In genomic region chr21:42047821-42048613, GRCh38 we compare ENCODE assay signal across 9 cellular contexts. TPM values are rescaled to one million over a fixed set of nuclear protein-coding genes. Genes with fewer than 3 reads are reported as not detected.
DNase-seq lines count a peak whose midpoint lies in the region; ATAC-seq and TF ChIP-seq lines count a peak whose summit lies in the region.
"Had no signal": no experiment of that assay in that cellular context is flagged by ENCODE, and none has a peak within 500 bp of the region (broad histone marks: within the 10 kb centered on the region; RNA-seq: fewer than 3 reads in every experiment).

No MANE protein-coding gene starts in this region.

- H3K9me3 ChIP-seq in IMR-90 (ENCODE audit: control insufficient read depth, insufficient read depth, low read length): no peaks in the 10 kb centered on the region
- H3K9me3 ChIP-seq in right lobe of liver: no peaks in the 10 kb centered on the region
- H3K9me3 ChIP-seq in upper lobe of right lung: no peaks in the 10 kb centered on the region

- peak overlapping the region; percentile 87 for H2BK5ac ChIP-seq in IMR-90 (ENCODE audit: low read depth, low read length, poor library complexity, severe bottlenecking)

- no peaks in the 10 kb centered on the region for H3K4me1 Mint-ChIP-seq in activated CD4-positive, alpha-beta T cell treated with anti-CD3 and anti-CD28 coated beads, Interleukin-2, amount 10 ng/mL, durations not matched to agents 24 days and 14 days
- H3K4me1 Mint-ChIP-seq in activated CD4-positive, alpha-beta T cell treated with anti-CD3 and anti-CD28 coated beads, Interleukin-2, amount 10 ng/mL, durations not matched to agents 7 days and 5 days: peaks cover 6% of the 10 kb centered on the region

- dilution Hi-C loops in IMR-90 (cut with HindIII; ENCODE audit: low sequenced_read_pairs, unreplicated experiment): no loop called here

- no peaks in the 10 kb centered on the region; a peak in 2 of 4 replicates for H3K79me1 ChIP-seq in IMR-90 (ENCODE audit: low read depth in 1 of 2, low read length in 2 of 2)

- H2AK9ac ChIP-seq in IMR-90 (replicated peaks; ENCODE audit: low read depth, low read length, poor library complexity): no peak overlapping the region

- H3K9me1 ChIP-seq in IMR-90 (ENCODE audit: insufficient read depth, low read length): peaks cover 11% of the 10 kb centered on the region

- H3K36me3 ChIP-seq in IMR-90 (ENCODE audit: control insufficient read depth, insufficient read depth, low read length): no peaks in the 10 kb centered on the region
- no peaks in the 10 kb centered on the region for H3K36me3 ChIP-seq in right lobe of liver
- no peaks in the 10 kb centered on the region for H3K36me3 ChIP-seq in upper lobe of right lung

- H4K8ac ChIP-seq in IMR-90 (ENCODE audit: low read depth in 2 of 2, low read length in 2 of 2): peak overlapping the region; percentile 3 to 69; a peak in 3 of 4 replicates

- peaks cover 8% of the 10 kb centered on the region for H3K27me3 Mint-ChIP-seq in activated CD4-positive, alpha-beta T cell treated with anti-CD3 and anti-CD28 coated beads, Interleukin-2, amount 10 ng/mL, durations not matched to agents 24 days and 14 days
- H3K27me3 Mint-ChIP-seq in activated CD4-positive, alpha-beta T cell treated with anti-CD3 and anti-CD28 coated beads, Interleukin-2, amount 10 ng/mL, durations not matched to agents 7 days and 5 days: no peaks in the 10 kb centered on the region

- peak overlapping the region; percentile 70 for H3K18ac ChIP-seq in IMR-90 (ENCODE audit: low read depth, low read length)

- H2BK20ac ChIP-seq in IMR-90 (ENCODE audit: low read depth, low read length): peak overlapping the region; percentile 82

- in situ Hi-C loops in IMR-90 (cut with MboI; ENCODE audit: low sequenced_read_pairs): no loop called here

- peaks cover 3% of the 10 kb centered on the region; the same call in 1 of the 2 replicates for H4K20me1 ChIP-seq in IMR-90 (ENCODE audit: insufficient read depth, low read length)

- H3K4me1 ChIP-seq in IMR-90 (ENCODE audit: control insufficient read depth, insufficient read depth, low read length): peaks cover 18% of the 10 kb centered on the region
- no peaks in the 10 kb centered on the region for H3K4me1 ChIP-seq in right lobe of liver
- H3K4me1 ChIP-seq in upper lobe of right lung: no peaks in the 10 kb centered on the region

- peak overlapping the region; percentile 57; the same call in 1 of the 2 replicates for H3K23ac ChIP-seq in IMR-90 (ENCODE audit: low read depth, low read length)

- DNase-seq in IMR-90 (peak; percentile 99), brain pericyte (ENCODE audit: low read depth, low spot score) (peak; percentile 34), right lobe of liver (no peak), upper lobe of right lung (no peak)
- DNase-seq in activated CD4-positive, alpha-beta T cell treated with anti-CD3 and anti-CD28 coated beads, Interleukin-2, amount 10 ng/mL, durations not matched to agents 24 days and 14 days: no peak
- DNase-seq in activated CD4-positive, alpha-beta T cell treated with anti-CD3 and anti-CD28 coated beads, Interleukin-2, amount 10 ng/mL, durations not matched to agents 7 days and 5 days: no peak
- DNase-seq: activated gamma-delta T cell treated with Interleukin-2 at 50 U/mL for 16 hours, NCI-H1417 treated with DMSO at 0.1 percent for 48 hours had no signal

- peak overlapping the region; percentile 87 for H2BK120ac ChIP-seq in IMR-90 (ENCODE audit: low read depth, low read length)

- peak; percentile 49 for TF ChIP-seq RAD21 in IMR-90 (IDR thresholded peaks at IDR 0.05; ENCODE audit: low read length)

- intact Hi-C loops in IMR-90 (cut with micrococcal nuclease) (loop anchor here (1.0 to 5.0 kb wide), 2 partner anchors 9 to 36 kb away; partner anchors contain the start of gene ZBTB21), right lobe of liver (cut with DNase I) (no loop called here), upper lobe of right lung (cut with DNase I) (no loop called here)
- intact Hi-C loops in activated CD4-positive, alpha-beta T cell treated with anti-CD3 and anti-CD28 coated beads, Interleukin-2, amount 10 ng/mL, durations not matched to agents 24 days and 14 days (cut with micrococcal nuclease): no loop called here

- H3K9me3 Mint-ChIP-seq in activated CD4-positive, alpha-beta T cell treated with anti-CD3 and anti-CD28 coated beads, Interleukin-2, amount 10 ng/mL, durations not matched to agents 24 days and 14 days: no peaks in the 10 kb centered on the region
- H3K9me3 Mint-ChIP-seq in activated CD4-positive, alpha-beta T cell treated with anti-CD3 and anti-CD28 coated beads, Interleukin-2, amount 10 ng/mL, durations not matched to agents 7 days and 5 days: no peaks in the 10 kb centered on the region

- CTCF ChIA-PET in IMR-90 (lab: Yijun Ruan, JAX): interaction anchor here (2.0 kb wide), 1 partner anchor 60 kb away, joined by 6 read pairs; no protein-coding TSS in a partner anchor
- CTCF ChIA-PET in activated CD4-positive, alpha-beta T cell treated with anti-CD3 and anti-CD28 coated beads, Interleukin-2, amount 10 ng/mL, durations not matched to agents 7 days and 5 days (lab: Charles Lee): interaction anchor here (1.2 to 1.6 kb wide), 2 partner anchors 11 to 16 kb away, joined by 4 read pairs; no protein-coding TSS in a partner anchor

- H2AFZ ChIP-seq in IMR-90 (replicated peaks; ENCODE audit: low read length, poor library complexity): no peak overlapping the region

- H3K27ac ChIP-seq in IMR-90 (ENCODE audit: insufficient read depth, low read length): peak overlapping the region; percentile 80
- H3K27ac ChIP-seq in right lobe of liver: no peak overlapping the region
- no peak overlapping the region for H3K27ac ChIP-seq in upper lobe of right lung

- no peaks in the 10 kb centered on the region for H3K36me3 Mint-ChIP-seq in activated CD4-positive, alpha-beta T cell treated with anti-CD3 and anti-CD28 coated beads, Interleukin-2, amount 10 ng/mL, durations not matched to agents 24 days and 14 days (ENCODE audit: low read depth)
- H3K36me3 Mint-ChIP-seq in activated CD4-positive, alpha-beta T cell treated with anti-CD3 and anti-CD28 coated beads, Interleukin-2, amount 10 ng/mL, durations not matched to agents 7 days and 5 days (ENCODE audit: low read depth): no peaks in the 10 kb centered on the region

- peak; percentile 91 for ATAC-seq in IMR-90 (ENCODE audit: low read depth)
- ATAC-seq in right lobe of liver: peak; percentile 47 to 78 (median 65)
- ATAC-seq in upper lobe of right lung: peak; percentile 39
- ATAC-seq in GM18511 (IDR thresholded peaks at IDR 0.05; ENCODE audit: unreplicated experiment): no peak

- H2BK15ac ChIP-seq in IMR-90 (ENCODE audit: low read depth, low read length): peak overlapping the region; percentile 52; the same call in 1 of the 3 replicates

- peak overlapping the region; percentile 49 for H3K4me2 ChIP-seq in IMR-90 (ENCODE audit: low read depth, low read length)

- peak overlapping the region; percentile 41 for H2AK5ac ChIP-seq in IMR-90 (ENCODE audit: low read depth, low read length)

- WGBS in IMR-90 (ENCODE audit: extremely low coverage in 2 of 2, insufficient read length in 1 of 2), 2 experiments: 90% methylated on average over 2 of the region's 19 CpGs; no CpG with 5 or more reads in 1 of the 2 experiments
- 63% methylated on average over 8 of the region's 19 CpGs for WGBS in right lobe of liver (ENCODE audit: insufficient coverage, low coverage, low lambda C conversion rate, missing lambda C conversion rate)

- H4K5ac ChIP-seq in IMR-90 (ENCODE audit: low read depth, low read length): peak overlapping the region; percentile 86

- peak overlapping the region; percentile 78 for H4K91ac ChIP-seq in IMR-90 (ENCODE audit: insufficient read depth, low read depth, low read length)

- TF ChIP-seq POLR2A in IMR-90 (IDR thresholded peaks at IDR 0.05; ENCODE audit: low read depth, low read length): no peak
- TF ChIP-seq POLR2A in right lobe of liver (IDR thresholded peaks at IDR 0.05): no peak

- no peak overlapping the region for H3K9ac ChIP-seq in IMR-90 (ENCODE audit: low read depth, low read length)

- H3K27ac Mint-ChIP-seq in activated CD4-positive, alpha-beta T cell treated with anti-CD3 and anti-CD28 coated beads, Interleukin-2, amount 10 ng/mL, durations not matched to agents 24 days and 14 days: no peak overlapping the region
- H3K27ac Mint-ChIP-seq in activated CD4-positive, alpha-beta T cell treated with anti-CD3 and anti-CD28 coated beads, Interleukin-2, amount 10 ng/mL, durations not matched to agents 7 days and 5 days: no peak overlapping the region

- H3K4me3 ChIP-seq in IMR-90 (ENCODE audit: insufficient read depth, low read depth, low read length): no peak overlapping the region
- no peak overlapping the region for H3K4me3 ChIP-seq in right lobe of liver
- H3K4me3 ChIP-seq in upper lobe of right lung: no peak overlapping the region

- no peaks in the 10 kb centered on the region; the same call in 1 of the 2 replicates for H3K27me3 ChIP-seq in IMR-90 (ENCODE audit: control insufficient read depth, insufficient read depth, low read length)
- H3K27me3 ChIP-seq in right lobe of liver: no peaks in the 10 kb centered on the region
- H3K27me3 ChIP-seq in upper lobe of right lung: no peaks in the 10 kb centered on the region

- TF ChIP-seq CTCF in IMR-90 (conservative IDR thresholded peaks at IDR 0.05; ENCODE audit: low read depth, low read length) (0 out of 2 replicates have a peak, but pooled peaks have one; percentile 31), right lobe of liver (IDR thresholded peaks at IDR 0.05) (peak in 1 of 4 donors; percentile 4), upper lobe of right lung (IDR thresholded peaks at IDR 0.05) (no peak)

- peak overlapping the region; percentile 42; the same call in 1 of the 2 replicates for H3K56ac ChIP-seq in IMR-90 (ENCODE audit: extremely low read depth, insufficient read depth, low read length)

- POLR2A ChIA-PET in IMR-90 (lab: Charles Lee; ENCODE audit: unreplicated experiment): no interaction called here
- POLR2A ChIA-PET in activated CD4-positive, alpha-beta T cell treated with anti-CD3 and anti-CD28 coated beads, Interleukin-2, amount 10 ng/mL, durations not matched to agents 7 days and 5 days (lab: Charles Lee): no interaction called here

- peak overlapping the region; percentile 14; the same call in 1 of the 2 replicates for H3K14ac ChIP-seq in IMR-90 (replicated peaks; ENCODE audit: low read depth, low read length)

- BruUV-seq in IMR-90 (replicated peaks; lab: Mats Ljungman, UMichigan): no TSS peak

- peak overlapping the region; percentile 81 for H3K4ac ChIP-seq in IMR-90 (ENCODE audit: low read depth, low read length)

- H3K4me3 Mint-ChIP-seq in activated CD4-positive, alpha-beta T cell treated with anti-CD3 and anti-CD28 coated beads, Interleukin-2, amount 10 ng/mL, durations not matched to agents 24 days and 14 days: no peak overlapping the region
- H3K4me3 Mint-ChIP-seq in activated CD4-positive, alpha-beta T cell treated with anti-CD3 and anti-CD28 coated beads, Interleukin-2, amount 10 ng/mL, durations not matched to agents 7 days and 5 days: no peak overlapping the region

RNA-seq across cellular contexts. Expression of gene UMODL1, which starts 23.1 kb away (rescaled TPM):
- not detected in 2 replicates for total RNA-seq in IMR-90 (2012; rRNA removed)
- 0.02 TPM in 1 of 2 replicates, not detected in the other for polyA plus RNA-seq in IMR-90 (2012; rRNA removed)
- polyA plus RNA-seq in IMR-90 (2012; cell fraction: cytosol; rRNA removed): 0.03 TPM in 1 of 2 replicates, not detected in the other
- 0.04 and 0.07 TPM in 2 replicates for polyA plus RNA-seq in IMR-90 (2012; cell fraction: nucleus; rRNA removed; ENCODE audit: low replicate concordance)
- total RNA-seq in right lobe of liver: 1 to 10 TPM in 2 of 6 experiments, under 1 TPM in 2, not detected in 2; 0.06 to 1.2 (median 0.75) TPM
- 0.49 TPM for total RNA-seq in upper lobe of right lung
- total RNA-seq in activated CD4-positive, alpha-beta T cell treated with anti-CD3 and anti-CD28 coated beads, Interleukin-2, amount 10 ng/mL, durations not matched to agents 24 days and 14 days: not detected in 2 replicates
- under 1 TPM; 0.10 to 0.21 TPM for total RNA-seq in activated CD4-positive, alpha-beta T cell treated with anti-CD3 and anti-CD28 coated beads, Interleukin-2, amount 10 ng/mL, durations not matched to agents 7 days and 5 days

RNA-seq across cellular contexts. Expression of gene ZBTB21, which starts 37.9 kb away (rescaled TPM):
- total RNA-seq in IMR-90 (2012; rRNA removed) (12.0 and 13.6 TPM in 2 replicates), right lobe of liver (10 to 100 TPM in 4 of 6 experiments, 1 to 10 TPM in 2; 3.0 to 28.5 (median 11.2) TPM), upper lobe of right lung (17.8 TPM)
- polyA plus RNA-seq in IMR-90 (2012; rRNA removed): 6.8 and 7.8 TPM in 2 replicates
- polyA plus RNA-seq in IMR-90 (2012; cell fraction: cytosol; rRNA removed): 2.4 and 2.8 TPM in 2 replicates
- polyA plus RNA-seq in IMR-90 (2012; cell fraction: nucleus; rRNA removed; ENCODE audit: low replicate concordance): 4.6 and 22.7 TPM in 2 replicates
- total RNA-seq in activated CD4-positive, alpha-beta T cell treated with anti-CD3 and anti-CD28 coated beads, Interleukin-2, amount 10 ng/mL, durations not matched to agents 24 days and 14 days: 35.3 and 38.1 TPM in 2 replicates
- total RNA-seq in activated CD4-positive, alpha-beta T cell treated with anti-CD3 and anti-CD28 coated beads, Interleukin-2, amount 10 ng/mL, durations not matched to agents 7 days and 5 days: 10 to 100 TPM; 22.1 to 22.6 TPM

Comparison
In these comparisons a context has a peak if more than half of its experiments do, and no peak if none do; other contexts are left out.
1. DNase-seq: peak in IMR-90 (single experiment) and brain pericyte (single experiment); none in right lobe of liver (0 of 3), upper lobe of right lung (single experiment), activated CD4-positive, alpha-beta T cell treated with anti-CD3 and anti-CD28 coated beads, Interleukin-2, amount 10 ng/mL, durations not matched to agents 24 days and 14 days (single experiment) and activated CD4-positive, alpha-beta T cell treated with anti-CD3 and anti-CD28 coated beads, Interleukin-2, amount 10 ng/mL, durations not matched to agents 7 days and 5 days (single experiment).